In genomic region chr2:127810156-127810636, GRCh38 we compare ENCODE assay signal across 8 cellular contexts. TPM values are rescaled to one million over a fixed set of nuclear protein-coding genes. Genes with fewer than 3 reads are reported as not detected.
A peak's percentile ranks its signal among the peaks of the same experiment; 100 is the strongest.
DNase-seq lines count a peak whose midpoint lies in the region; ATAC-seq and TF ChIP-seq lines count a peak whose summit lies in the region.

No MANE protein-coding gene starts in this region.

- no peaks in the 10 kb centered on the region for H3K27me3 ChIP-seq in mammary epithelial cell (ENCODE audit: insufficient read depth, low read length)
- no peaks in the 10 kb centered on the region for H3K27me3 ChIP-seq in upper lobe of left lung

- H2AFZ ChIP-seq in mammary epithelial cell (ENCODE audit: low read depth, low read length): peak overlapping the region; percentile 97

- H3K79me2 ChIP-seq in mammary epithelial cell (ENCODE audit: insufficient read depth, low read length): peaks cover 57% of the 10 kb centered on the region

- in situ Hi-C loops in mammary epithelial cell (cut with MboI; ENCODE audit: low sequenced_read_pairs in 2 of 2): no loop called here

- peak overlapping the region; percentile 85 for H3K4me2 ChIP-seq in mammary epithelial cell (ENCODE audit: insufficient read depth, low read depth, low read length)

- no peak for TF ChIP-seq CTCF in mammary epithelial cell (conservative IDR thresholded peaks at IDR 0.05 in 1 of 2, IDR thresholded peaks at IDR 0.05 in 1 of 2; ENCODE audit: extremely low read depth in 1 of 2, insufficient read depth in 1 of 2, low read depth in 1 of 2, low read length in 2 of 2)
- TF ChIP-seq CTCF in lower leg skin (IDR thresholded peaks at IDR 0.05): no peak
- no peak for TF ChIP-seq CTCF in upper lobe of left lung (IDR thresholded peaks at IDR 0.05)

- H3K9me3 ChIP-seq in mammary epithelial cell (replicated peaks; ENCODE audit: insufficient read depth, low read length): no peaks in the 10 kb centered on the region
- H3K9me3 ChIP-seq in upper lobe of left lung: no peaks in the 10 kb centered on the region

- 2% methylated on average over 11 of the region's 11 CpGs for WGBS in mammary epithelial cell (ENCODE audit: low coverage, missing lambda C conversion rate)
- WGBS in lower leg skin, 2 donors: 0 to 1% methylated on average over 11 of the region's 11 CpGs
- 0 to 1% methylated on average over 11 of the region's 11 CpGs for WGBS in upper lobe of left lung, 2 donors

- CTCF ChIA-PET in mammary epithelial cell (lab: Charles Lee; ENCODE audit: low non-redundant PET): no interaction called here

- no peak for TF ChIP-seq EP300 in upper lobe of left lung (IDR thresholded peaks at IDR 0.05)

- H3K9ac ChIP-seq in mammary epithelial cell (ENCODE audit: insufficient read depth, low read length): peak overlapping the region; percentile 96

- TSS peak; percentile 35 for BruUV-seq in mammary epithelial cell (replicated peaks; lab: Mats Ljungman, UMichigan)

- DNase-seq in D341Med (ENCODE audit: low spot score): peak; percentile 39
- peak; percentile 34 for DNase-seq in M059J (ENCODE audit: low read depth)
- DNase-seq in mammary epithelial cell: peak; percentile 34
- peak in 1 of 2 donors; percentile 63 for DNase-seq in lower leg skin (ENCODE audit: low spot score in 2 of 2)
- DNase-seq in upper lobe of left lung: peak in 1 of 2 donors; percentile 26
- DNase-seq in NCI-H748 treated with DMSO at 0.1 percent for 48 hours (lab: John Stamatoyannopoulos, UW): no peak
- no peak for DNase-seq in activated CD4-positive, alpha-beta T cell treated with anti-CD3 and anti-CD28 coated beads, Interleukin-2, amount 50 U/mL, for 1 hour
- no peak for DNase-seq in stimulated activated CD4-positive, alpha-beta T cell treated with anti-CD3 and anti-CD28 coated beads, Interleukin-2, amount 100 ng/mL, for 48 hours

- ATAC-seq in upper lobe of left lung (ENCODE audit: low FRiP score in 2 of 2): no peak

- peaks cover 3% of the 10 kb centered on the region for H4K20me1 ChIP-seq in mammary epithelial cell (ENCODE audit: insufficient read depth, low read length)

- H3K27ac ChIP-seq in mammary epithelial cell (ENCODE audit: insufficient read depth, low read depth, low read length) (peak overlapping the region; percentile 89), upper lobe of left lung (peak overlapping the region; percentile 92 to 96 (median 93))

- H3K4me3 ChIP-seq in mammary epithelial cell (replicated peaks in 1 of 3; ENCODE audit: insufficient read depth in 1 of 3, low read depth in 2 of 3, low read length in 3 of 3): peak overlapping the region; percentile 77 to 91 (median 86)
- H3K4me3 ChIP-seq in lower leg skin (ENCODE audit: low read depth, poor library complexity, severe bottlenecking): peak overlapping the region; percentile 72
- H3K4me3 ChIP-seq in upper lobe of left lung: peak overlapping the region; percentile 56 to 85 (median 62)

- intact Hi-C loops in mammary epithelial cell (cut with micrococcal nuclease) (loop anchor here (2.0 to 5.0 kb wide), 3 partner anchors 49 to 303 kb away; partner anchors contain the start of genes POLR2D and SFT2D3), lower leg skin (cut with DNase I; ENCODE audit: low total_unique reads) (no loop called here)

- H3K36me3 ChIP-seq in mammary epithelial cell (ENCODE audit: insufficient read depth, low read length): no peaks in the 10 kb centered on the region
- H3K36me3 ChIP-seq in upper lobe of left lung: no peaks in the 10 kb centered on the region

- dilution Hi-C loops in mammary epithelial cell (cut with HindIII; ENCODE audit: low sequenced_read_pairs): no loop called here

- TF ChIP-seq POLR2A in lower leg skin (IDR thresholded peaks at IDR 0.05) (no peak), upper lobe of left lung (IDR thresholded peaks at IDR 0.05) (no peak)

- H3K4me1 ChIP-seq in mammary epithelial cell (ENCODE audit: insufficient read depth, low read length) (peaks cover 14% of the 10 kb centered on the region), upper lobe of left lung (peaks cover 37 to 44% (median 43%) of the 10 kb centered on the region in 4 donors)

RNA-seq across cellular contexts. Expression of gene WDR33, which starts 0.8 kb away (rescaled TPM):
- total RNA-seq in M059J (2014; rRNA removed; shearing (Covaris generic)): 13.6 and 26.4 TPM in 2 replicates
- 10 to 100 TPM; 31.5 to 43.7 TPM for total RNA-seq in mammary epithelial cell
- 21.4 TPM for polyA plus RNA-seq in mammary epithelial cell
- polyA minus RNA-seq in mammary epithelial cell: 35.2 TPM
- 10 to 100 TPM; 31.6 to 44.8 (median 32.5) TPM for total RNA-seq in lower leg skin
- 10 to 100 TPM; 33.7 to 76.3 (median 47.5) TPM for total RNA-seq in upper lobe of left lung

RNA-seq across cellular contexts. Expression of gene POLR2D, which starts 47.8 kb away (rescaled TPM):
- total RNA-seq in M059J (2014; rRNA removed; shearing (Covaris generic)): 18.7 and 22.3 TPM in 2 replicates
- total RNA-seq in mammary epithelial cell: 10 to 100 TPM; 13.8 to 33.7 TPM
- polyA plus RNA-seq in mammary epithelial cell: 23.1 TPM
- 77.2 TPM for polyA minus RNA-seq in mammary epithelial cell
- 10 to 100 TPM in 2 of 4 donors, 1 to 10 TPM in 2; 9.4 to 15.3 (median 10.7) TPM for total RNA-seq in lower leg skin
- 10 to 100 TPM; 11.8 to 22.1 (median 16.7) TPM for total RNA-seq in upper lobe of left lung

Comparison
In these comparisons a context has a peak if more than half of its experiments do, and no peak if none do; other contexts are left out.
1. DNase-seq: peak in D341Med (single experiment), M059J (single experiment) and mammary epithelial cell (single experiment); none in NCI-H748 treated with DMSO at 0.1 percent for 48 hours (single experiment), activated CD4-positive, alpha-beta T cell treated with anti-CD3 and anti-CD28 coated beads, Interleukin-2, amount 50 U/mL, for 1 hour (single experiment) and stimulated activated CD4-positive, alpha-beta T cell treated with anti-CD3 and anti-CD28 coated beads, Interleukin-2, amount 100 ng/mL, for 48 hours (0 of 2).
2. Peak in every context shown above with its lines, with median percentiles within 50 percentile points of each other: H3K4me3 ChIP-seq.